1 cellular context compared by ENCODE assay signal in genomic region chr1:157154291-157154690, GRCh38.
TF ChIP-seq lines count a peak whose summit lies in the region.

No MANE protein-coding gene starts in this region.

TF ChIP-seq in IMR-90, 13 proteins besides CTCF, POLR2A, EP300 and RAD21:
- TF ChIP-seq FOS (IDR thresholded peaks at IDR 0.05; ENCODE audit: low read depth, low read length) = no peak
- no peak for TF ChIP-seq CEBPB (IDR thresholded peaks at IDR 0.05; ENCODE audit: low read depth, low read length)
- no peak for TF ChIP-seq SMC3 (IDR thresholded peaks at IDR 0.05; ENCODE audit: low read depth, low read length)
- no peak for TF ChIP-seq ELK1 (IDR thresholded peaks at IDR 0.05; ENCODE audit: borderline replicate concordance, low read depth, low read length)
- no peak for TF ChIP-seq MAZ (IDR thresholded peaks at IDR 0.05; ENCODE audit: borderline replicate concordance, low read depth, low read length)
- no peak for TF ChIP-seq RFX5 (IDR thresholded peaks at IDR 0.05; ENCODE audit: low read depth, low read length)
- TF ChIP-seq NFE2L2 (IDR thresholded peaks at IDR 0.05; ENCODE audit: low read depth, low read length) = no peak
- TF ChIP-seq BHLHE40 (IDR thresholded peaks at IDR 0.05; ENCODE audit: low read depth, low read length) = no peak
- TF ChIP-seq MXI1 (IDR thresholded peaks at IDR 0.05; ENCODE audit: borderline replicate concordance, low read depth, low read length) = no peak
- TF ChIP-seq RCOR1 (IDR thresholded peaks at IDR 0.05; ENCODE audit: insufficient replicate concordance, low read length) = no peak
- no peak for TF ChIP-seq MAFK (IDR thresholded peaks at IDR 0.05; ENCODE audit: low read depth, low read length)
- TF ChIP-seq CHD1 (IDR thresholded peaks at IDR 0.05; ENCODE audit: low read depth, low read length) = no peak
